Comparison of ENCODE assay signal across 2 cellular contexts in the genomic region with DNA sequence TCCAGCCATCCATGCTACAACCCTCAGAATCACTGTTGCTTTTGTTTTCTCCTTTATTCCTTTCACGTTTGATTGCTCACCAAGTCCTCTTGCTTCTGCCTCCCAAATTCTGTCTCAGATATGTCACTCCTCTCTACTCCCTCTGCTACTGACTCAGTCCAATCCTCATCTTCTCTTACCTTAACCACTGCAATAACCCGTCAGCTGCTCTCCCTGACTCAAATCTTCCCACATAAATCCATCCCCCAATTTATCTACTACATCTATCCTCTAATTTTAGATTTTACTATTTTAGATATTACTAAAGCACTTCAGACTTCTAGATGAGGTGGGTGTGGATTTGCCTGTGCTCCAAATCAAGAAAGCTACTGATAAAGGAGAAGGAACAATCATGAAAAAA.
TF ChIP-seq lines count a peak whose summit lies in the region.

No MANE protein-coding gene starts in this region.

TF ChIP-seq in IMR-90, 13 proteins besides CTCF, POLR2A, EP300 and RAD21:
- TF ChIP-seq FOS (IDR thresholded peaks at IDR 0.05; ENCODE audit: low read depth, low read length) = no peak
- no peak for TF ChIP-seq MXI1 (IDR thresholded peaks at IDR 0.05; ENCODE audit: borderline replicate concordance, low read depth, low read length)
- TF ChIP-seq MAFK (IDR thresholded peaks at IDR 0.05; ENCODE audit: low read depth, low read length) = no peak
- no peak for TF ChIP-seq MAZ (IDR thresholded peaks at IDR 0.05; ENCODE audit: borderline replicate concordance, low read depth, low read length)
- no peak for TF ChIP-seq NFE2L2 (IDR thresholded peaks at IDR 0.05; ENCODE audit: low read depth, low read length)
- TF ChIP-seq ELK1 (IDR thresholded peaks at IDR 0.05; ENCODE audit: borderline replicate concordance, low read depth, low read length) = no peak
- no peak for TF ChIP-seq RCOR1 (IDR thresholded peaks at IDR 0.05; ENCODE audit: insufficient replicate concordance, low read length)
- TF ChIP-seq, protein P1, sequence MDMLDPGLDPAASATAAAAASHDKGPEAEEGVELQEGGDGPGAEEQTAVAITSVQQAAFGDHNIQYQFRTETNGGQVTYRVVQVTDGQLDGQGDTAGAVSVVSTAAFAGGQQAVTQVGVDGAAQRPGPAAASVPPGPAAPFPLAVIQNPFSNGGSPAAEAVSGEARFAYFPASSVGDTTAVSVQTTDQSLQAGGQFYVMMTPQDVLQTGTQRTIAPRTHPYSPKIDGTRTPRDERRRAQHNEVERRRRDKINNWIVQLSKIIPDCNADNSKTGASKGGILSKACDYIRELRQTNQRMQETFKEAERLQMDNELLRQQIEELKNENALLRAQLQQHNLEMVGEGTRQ (IDR thresholded peaks at IDR 0.05; ENCODE audit: low read depth, low read length) = no peak

TF ChIP-seq in endothelial cell of umbilical vein, 7 proteins besides CTCF, POLR2A, EP300 and RAD21:
- TF ChIP-seq JUN (IDR thresholded peaks at IDR 0.05; ENCODE audit: borderline replicate concordance, insufficient read depth, insufficient read length, low read depth) = no peak
- no peak for TF ChIP-seq MYC (IDR thresholded peaks at IDR 0.05; ENCODE audit: low read depth, low read length)
- no peak for TF ChIP-seq GATA2 (IDR thresholded peaks at IDR 0.05; ENCODE audit: insufficient read depth, insufficient read length, low read depth, low read length)
- TF ChIP-seq EZH2 (IDR thresholded peaks at IDR 0.05; ENCODE audit: borderline replicate concordance, low read depth, low read length, severe bottlenecking) = no peak
- no peak for TF ChIP-seq FOS (IDR thresholded peaks at IDR 0.05; ENCODE audit: borderline replicate concordance, insufficient read depth, low read length)
